ENCODE assay signal across 10 cellular contexts in the genomic region with DNA sequence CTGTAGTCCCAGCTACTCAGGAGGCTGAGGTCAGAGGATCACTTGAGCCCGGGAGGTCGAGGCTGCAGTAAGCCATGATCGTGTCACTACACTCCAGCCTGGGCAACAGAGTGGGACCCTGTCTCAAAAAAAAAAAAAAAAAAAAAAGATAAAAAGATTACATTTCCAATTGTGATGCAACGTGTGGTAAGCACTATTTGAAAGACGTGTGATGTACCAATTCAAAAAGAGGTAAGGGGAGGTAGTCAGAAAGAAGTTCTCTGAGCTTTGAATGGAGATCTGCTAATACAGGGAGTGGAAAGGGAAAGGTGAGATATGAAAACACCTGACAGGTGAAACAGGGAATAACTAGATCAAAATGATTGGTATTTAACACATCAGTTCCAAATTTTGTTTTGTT.
"Had no signal": no experiment of that assay in that cellular context is flagged by ENCODE, and none has a peak within 500 bp of the region (broad histone marks: within the 10 kb centered on the region; RNA-seq: fewer than 3 reads in every experiment).

No MANE protein-coding gene starts in this region.

- H3K9me3 ChIP-seq: HAP-1 had no signal

- ATAC-seq: HCT116, HepG2 had no signal

- H3K4me3 Mint-ChIP-seq: HFFc6, IgD-negative memory B cell had no signal

- H2AFZ ChIP-seq: GM23248 had no signal

- H3K27ac ChIP-seq: GM23248, HL-60 had no signal

- FAIRE-seq: HepG2 had no signal

- DNase-seq: GM23248, GOT3, H7, HFFc6, KG1 had no signal

- H3K9me3 Mint-ChIP-seq: HFFc6, IgD-negative memory B cell had no signal

- H3K27me3 Mint-ChIP-seq: IgD-negative memory B cell had no signal

- H3K9ac ChIP-seq: GM23248 had no signal

- H3K4me3 ChIP-seq: GM23248, HAP-1 had no signal

- H3K27ac Mint-ChIP-seq: HFFc6, IgD-negative memory B cell had no signal
